Comparison of ENCODE assay signal across 10 cellular contexts in genomic region chr22:24284747-24285203, GRCh38. TPM values are rescaled to one million over a fixed set of nuclear protein-coding genes. Genes with fewer than 3 reads are reported as not detected.
DNase-seq lines count a peak whose midpoint lies in the region; ATAC-seq and TF ChIP-seq lines count a peak whose summit lies in the region.
"Had no signal": no experiment of that assay in that cellular context is flagged by ENCODE, and none has a peak within 500 bp of the region (broad histone marks: within the 10 kb centered on the region; RNA-seq: fewer than 3 reads in every experiment).

No MANE protein-coding gene starts in this region.

- DNase-seq in HEK293T (ENCODE audit: extremely low spot score) (no peak), left colon (no peak), RKO (ENCODE audit: low spot score) (no peak), anterior cingulate cortex (lab: John Stamatoyannopoulos, UW) (no peak), SIG-M5 (lab: John Stamatoyannopoulos, UW) (no peak)
- DNase-seq in activated naive CD8-positive, alpha-beta T cell treated with anti-CD3 and anti-CD28 coated beads, Interleukin-2, amount 10 ng/mL, durations not matched to agents 7 days and 5 days, result no peak
- DNase-seq in effector CD8-positive, alpha-beta T cell (lab: John Stamatoyannopoulos, UW), result no peak
- DNase-seq: NCI-H2171 had no signal

- intact Hi-C loops in left colon (cut with DNase I, micrococcal nuclease), result no loop called here

- no peaks in the 10 kb centered on the region for H3K9me3 Mint-ChIP-seq in activated naive CD8-positive, alpha-beta T cell treated with anti-CD3 and anti-CD28 coated beads, Interleukin-2, amount 10 ng/mL, durations not matched to agents 7 days and 5 days

- H3K36me3 Mint-ChIP-seq in activated naive CD8-positive, alpha-beta T cell treated with anti-CD3 and anti-CD28 coated beads, Interleukin-2, amount 10 ng/mL, durations not matched to agents 7 days and 5 days, result peaks cover 16% of the 10 kb centered on the region

- H3K9ac ChIP-seq in BLaER1, result peak overlapping the region; percentile 11; the same call in 1 of the 2 replicates

- peak overlapping the region; percentile 11 for H3K27ac Mint-ChIP-seq in activated naive CD8-positive, alpha-beta T cell treated with anti-CD3 and anti-CD28 coated beads, Interleukin-2, amount 10 ng/mL, durations not matched to agents 7 days and 5 days

- no peak overlapping the region for H3K4me3 ChIP-seq in BLaER1

- peak; percentile 43 for ATAC-seq in activated naive CD8-positive, alpha-beta T cell treated with anti-CD3 and anti-CD28 coated beads, Interleukin-2, amount 10 ng/mL, durations not matched to agents 7 days and 5 days (ENCODE audit: low read depth)
- ATAC-seq in left colon, result peak; percentile 69

- no peak overlapping the region for H3K27ac ChIP-seq in BLaER1

- CTCF ChIA-PET in HEK293T (lab: Yijun Ruan, JAX), result interaction anchor here (0.5 kb wide), 1 partner anchor 38 kb away, joined by 3 read pairs; no protein-coding TSS in a partner anchor

- H3K4me2 ChIP-seq in BLaER1, result peak overlapping the region; percentile 52

- H3K4me1 ChIP-seq in BLaER1, result peaks cover 63% of the 10 kb centered on the region

- no peaks in the 10 kb centered on the region for H3K9me3 ChIP-seq in BLaER1

- H3K4me1 Mint-ChIP-seq in activated naive CD8-positive, alpha-beta T cell treated with anti-CD3 and anti-CD28 coated beads, Interleukin-2, amount 10 ng/mL, durations not matched to agents 7 days and 5 days, result peaks cover 36% of the 10 kb centered on the region

- POLR2A ChIA-PET in HEK293T (lab: Yijun Ruan, JAX), result no interaction called here
- POLR2A ChIA-PET in activated naive CD8-positive, alpha-beta T cell treated with anti-CD3 and anti-CD28 coated beads, Interleukin-2, amount 10 ng/mL, durations not matched to agents 7 days and 5 days (lab: Charles Lee), result interaction anchor here (1.6 kb wide), 1 partner anchor 14 kb away, joined by 4 read pairs; the partner anchor contains the start of gene SPECC1L

- no peaks in the 10 kb centered on the region for H3K27me3 Mint-ChIP-seq in activated naive CD8-positive, alpha-beta T cell treated with anti-CD3 and anti-CD28 coated beads, Interleukin-2, amount 10 ng/mL, durations not matched to agents 7 days and 5 days

- H4K20me1 ChIP-seq in BLaER1, result peaks cover 83% of the 10 kb centered on the region

- H3K4me3 Mint-ChIP-seq in activated naive CD8-positive, alpha-beta T cell treated with anti-CD3 and anti-CD28 coated beads, Interleukin-2, amount 10 ng/mL, durations not matched to agents 7 days and 5 days, result peak overlapping the region; percentile 14

- H3K36me3 ChIP-seq in BLaER1, result peaks cover 9% of the 10 kb centered on the region; the same call in 1 of the 2 replicates

- H3K27me3 ChIP-seq in BLaER1, result no peaks in the 10 kb centered on the region

TF ChIP-seq in HEK293T, 16 proteins besides CTCF, POLR2A, EP300 and RAD21:
- no peak for TF ChIP-seq SP1 (IDR thresholded peaks at IDR 0.05)
- no peak for TF ChIP-seq HDGF (IDR thresholded peaks at IDR 0.05; ENCODE audit: borderline replicate concordance)
- TF ChIP-seq PKNOX1 (IDR thresholded peaks at IDR 0.05), result peak; percentile 53; the same call in 1 of the 2 replicates
TF ChIP-seq in HEK293T: peak in this region for 1.

RNA-seq across cellular contexts. Expression of gene SPECC1L, which starts 14.1 kb away (rescaled TPM):
- total RNA-seq in activated naive CD8-positive, alpha-beta T cell treated with anti-CD3 and anti-CD28 coated beads, Interleukin-2, amount 10 ng/mL, durations not matched to agents 7 days and 5 days, result 10 to 100 TPM; 55.4 to 59.4 TPM
- 10 to 100 TPM; 86.3 to 87.5 TPM for total RNA-seq in left colon

RNA-seq across cellular contexts. Expression of gene GGT5, which starts 39.9 kb away (rescaled TPM):
- under 1 TPM in 1 of 2 experiments, not detected in 1; 0.11 TPM for total RNA-seq in activated naive CD8-positive, alpha-beta T cell treated with anti-CD3 and anti-CD28 coated beads, Interleukin-2, amount 10 ng/mL, durations not matched to agents 7 days and 5 days
- total RNA-seq in left colon, result 1 to 10 TPM; 3.7 to 6.7 TPM
- total RNA-seq: G401 had no signal

Comparison
In these comparisons a context has a peak if more than half of its experiments do, and no peak if none do; other contexts are left out.
1. RNA of gene GGT5, which starts 39.9 kb away (total RNA-seq): 3.7 to 6.7 TPM in left colon; 0.11 TPM in activated naive CD8-positive, alpha-beta T cell treated with anti-CD3 and anti-CD28 coated beads, Interleukin-2, amount 10 ng/mL, durations not matched to agents 7 days and 5 days; every median in the first group is over 4 times any median in the second.